Comparison of ENCODE assay signal across 37 cellular contexts in genomic region chr1:192386051-192386650, GRCh38.
"Had no signal": no experiment of that assay in that cellular context is flagged by ENCODE, and none has a peak within 500 bp of the region (broad histone marks: within the 10 kb centered on the region; RNA-seq: fewer than 3 reads in every experiment).

No MANE protein-coding gene starts in this region.

- DNase-seq: activated CD4-positive, alpha-beta T cell treated with anti-CD3 and anti-CD28 coated beads, Interleukin-2, amount 10 ng/mL, durations not matched to agents 24 days and 14 days; activated CD4-positive, alpha-beta T cell treated with anti-CD3 and anti-CD28 coated beads, Interleukin-2, amount 50 U/mL, for 4 hours; activated CD8-positive, alpha-beta T cell treated with anti-CD3 and anti-CD28 coated beads for 36 hours; activated effector memory CD4-positive, alpha-beta T cell treated with anti-CD3 and anti-CD28 coated beads, Interleukin-2, amount 50 U/mL, for 16 hours; activated naive CD4-positive, alpha-beta T cell; activated naive CD4-positive, alpha-beta T cell treated with anti-CD3 and anti-CD28 coated beads, Interleukin-2, amount 50 U/mL, for 16 hours; activated naive CD8-positive, alpha-beta T cell treated with anti-CD3 and anti-CD28 coated beads for 36 hours; activated T-cell treated with anti-CD3 and anti-CD28 coated beads, Interleukin-2, amount 50 U/mL, for 1 hour; activated T-cell treated with anti-CD3 and anti-CD28 coated beads, Interleukin-2, amount 50 U/mL, for 72 hours; amniotic stem cell; aorta; brain microvascular endothelial cell; central memory CD4-positive, alpha-beta T cell; NCI-H1048; NCI-H1105 treated with DMSO at 0.1 percent for 48 hours; NCI-H1436; NCI-H1694; NCI-H1930; NCI-H2081 treated with DMSO at 0.1 percent for 48 hours; NCI-H226; NCI-H446 treated with DMSO at 0.1 percent for 48 hours; NCI-H524; NCI-H69; NCI-H82; NK-92 treated with Interleukin-12 subunit alpha and Interleukin-12 subunit beta, amount 100 ng/mL, for 24 hours; PC-3; Peyer's patch; RPMI8226; SHP77 treated with DMSO at 0.1 percent for 48 hours; SW 1271; T-helper 1 cell; T-helper 2 cell; T-helper 9 cell; WERI-Rb-1 had no signal

- H3K27ac ChIP-seq: brain microvascular endothelial cell, Peyer's patch, SJSA1, WERI-Rb-1 had no signal

- FAIRE-seq: colon had no signal

- H3K36me3 ChIP-seq: brain microvascular endothelial cell, Peyer's patch, SJSA1, WERI-Rb-1 had no signal

- ATAC-seq: activated CD8-positive, alpha-beta T cell treated with anti-CD3 and anti-CD28 coated beads for 36 hours; activated T-cell treated with anti-CD3 and anti-CD28 coated beads, Interleukin-2, amount 50 U/mL, for 72 hours; activated T-helper 17 cell treated with anti-CD3 and anti-CD28 coated beads, Interleukin-2, amount 50 U/mL, for 72 hours; PC-3 had no signal

- H3K4me3 ChIP-seq: Peyer's patch, SJSA1 had no signal

- H3K4me1 ChIP-seq: Peyer's patch, SJSA1 had no signal

- H3K27me3 ChIP-seq: brain microvascular endothelial cell, SJSA1 had no signal

- H3K9me3 ChIP-seq: Peyer's patch, SJSA1 had no signal
